In the genomic region with DNA sequence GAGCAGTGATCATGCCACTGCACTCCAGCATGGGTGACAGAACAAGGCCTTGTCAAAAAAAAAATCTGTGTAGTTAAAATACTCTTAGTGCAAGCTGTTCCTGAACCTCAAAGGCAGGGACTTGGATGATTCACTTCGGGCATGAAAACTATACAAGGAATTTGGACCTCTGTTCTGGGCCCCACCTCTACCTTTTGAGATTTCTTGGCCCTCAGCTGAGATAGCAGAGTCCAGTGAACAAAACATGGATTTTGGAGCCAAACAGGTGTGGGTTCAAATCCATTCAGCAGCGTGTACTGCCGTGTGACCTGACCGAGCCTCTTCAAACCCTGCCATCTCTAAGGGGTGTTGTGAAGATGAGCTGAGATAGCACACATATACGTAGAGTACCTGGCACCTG, we compare ENCODE assay signal across 17 cellular contexts. TPM values are rescaled to one million over a fixed set of nuclear protein-coding genes. Genes with fewer than 3 reads are reported as not detected.
A peak's percentile ranks its signal among the peaks of the same experiment; 100 is the strongest.
DNase-seq lines count a peak whose midpoint lies in the region; ATAC-seq, FAIRE-seq and TF ChIP-seq lines count a peak whose summit lies in the region.
"Had no signal": no experiment of that assay in that cellular context is flagged by ENCODE, and none has a peak within 500 bp of the region (broad histone marks: within the 10 kb centered on the region; RNA-seq: fewer than 3 reads in every experiment).

No MANE protein-coding gene starts in this region.

- H3K36me3 ChIP-seq in HepG2 (replicated peaks in 1 of 2; ENCODE audit: control insufficient read depth in 1 of 2, insufficient read depth in 2 of 2, low read length in 2 of 2) (no peaks in the 10 kb centered on the region), right lobe of liver (no peaks in the 10 kb centered on the region), mucosa of descending colon (ENCODE audit: low read depth) (no peaks in the 10 kb centered on the region), small intestine (ENCODE audit: control insufficient read depth in 2 of 2, insufficient read depth in 2 of 2, low read length in 2 of 2) (peaks cover 0 to 3% of the 10 kb centered on the region in 2 donors), tibial nerve (no peaks in the 10 kb centered on the region)
- H3K36me3 ChIP-seq: BLaER1 had no signal

- no peak for TF ChIP-seq CTCF in HepG2 (CRISPR knock-in tag; IDR thresholded peaks at IDR 0.05)
- TF ChIP-seq CTCF in right lobe of liver (IDR thresholded peaks at IDR 0.05), result no peak
- TF ChIP-seq CTCF in mucosa of descending colon (IDR thresholded peaks at IDR 0.05), result no peak
- TF ChIP-seq CTCF in tibial nerve (IDR thresholded peaks at IDR 0.05), result no peak

- H3K9ac ChIP-seq in HepG2 (ENCODE audit: insufficient read depth, low read depth, low read length), result no peak overlapping the region
- H3K9ac ChIP-seq: BLaER1 had no signal

- no peaks in the 10 kb centered on the region for H3K9me3 ChIP-seq in HepG2 (ENCODE audit: low read length)
- H3K9me3 ChIP-seq in right lobe of liver, result no peaks in the 10 kb centered on the region
- no peaks in the 10 kb centered on the region for H3K9me3 ChIP-seq in mucosa of descending colon
- H3K9me3 ChIP-seq in small intestine (ENCODE audit: control insufficient read depth, low read depth), result no peaks in the 10 kb centered on the region
- H3K9me3 ChIP-seq in tibial nerve, result no peaks in the 10 kb centered on the region
- H3K9me3 ChIP-seq: BLaER1 had no signal

- TF ChIP-seq EP300 in HepG2 (IDR thresholded peaks at IDR 0.05; ENCODE audit: low read depth in 2 of 2, low read length in 2 of 2) (no peak), HepG2 (CRISPR knock-in tag; IDR thresholded peaks at IDR 0.05; ENCODE audit: borderline replicate concordance) (no peak), tibial nerve (IDR thresholded peaks at IDR 0.05) (no peak)

- no peaks in the 10 kb centered on the region for H3K79me2 ChIP-seq in HepG2 (ENCODE audit: insufficient read depth, low read length)

- in situ Hi-C loops in HepG2 (cut with HindIII; ENCODE audit: extremely low pct_ligation_motif_present, low pct_unique_long_range_greater_than_20kb), result no loop called here

- no peak for TF ChIP-seq POLR2A in HepG2 (IDR thresholded peaks at IDR 0.05; ENCODE audit: insufficient read depth in 1 of 2, low read depth in 2 of 2, low read length in 2 of 2)
- no peak for TF ChIP-seq POLR2A in right lobe of liver (IDR thresholded peaks at IDR 0.05)
- TF ChIP-seq POLR2A in tibial nerve (IDR thresholded peaks at IDR 0.05), result no peak

- no TSS peak for BruUV-seq in HepG2 (replicated peaks; lab: Mats Ljungman, UMichigan)

- ATAC-seq in HepG2, result no peak
- ATAC-seq in right lobe of liver, result no peak
- peak; percentile 11 for ATAC-seq in mucosa of descending colon

- CTCF ChIA-PET in HepG2 (lab: Yijun Ruan, JAX; ENCODE audit: low intra/inter-chr PET ratio, low total read pairs), result no interaction called here

- FAIRE-seq in HepG2 (lab: Jason Lieb, UNC) (no peak), small intestine (lab: Jason Lieb, UNC) (no peak)
- FAIRE-seq: GM18507 had no signal

- H3K27ac ChIP-seq in HepG2 (ENCODE audit: extremely low read length, insufficient read depth, low read length) (no peak overlapping the region), right lobe of liver (no peak overlapping the region), small intestine (ENCODE audit: low read depth in 1 of 2, low read length in 1 of 2) (peak overlapping the region; percentile 91 to 96), tibial nerve (no peak overlapping the region)
- H3K27ac ChIP-seq: BLaER1 had no signal

- intact Hi-C loops in HepG2 (cut with micrococcal nuclease; ENCODE audit: unreplicated experiment) (no loop called here), right lobe of liver (cut with DNase I) (no loop called here), mucosa of descending colon (cut with DNase I, micrococcal nuclease) (no loop called here)

- DNase-seq in HepG2 (ENCODE audit: low spot score), result no peak
- DNase-seq in right lobe of liver, result no peak
- DNase-seq in mucosa of descending colon, result no peak
- DNase-seq in small intestine, result peak; percentile 97
- no peak for DNase-seq in tibial nerve (ENCODE audit: low spot score in 2 of 2)
- DNase-seq in NOMO-1 treated with DMSO at 0.1 percent for 48 hours (lab: John Stamatoyannopoulos, UW; ENCODE audit: unreplicated experiment), result no peak
- no peak for DNase-seq in HUDEP-2 (lab: John Stamatoyannopoulos, UW; ENCODE audit: unreplicated experiment in 76 of 76)
- DNase-seq: 8988T; AML-193; CD8-positive, alpha-beta memory T cell; DMS53; GF-D8; GOT3; H9 had no signal

- 0% methylated on average over 5 of the region's 5 CpGs for WGBS in HepG2 (ENCODE audit: low lambda C conversion rate)
- 88% methylated on average over 5 of the region's 5 CpGs for WGBS in right lobe of liver (ENCODE audit: insufficient coverage, low coverage, low lambda C conversion rate, missing lambda C conversion rate)
- 19 to 64% (median 41%) methylated on average over 5 of the region's 5 CpGs for WGBS in small intestine, 3 donors
- WGBS in tibial nerve, 2 donors, result 81 to 92% methylated on average over 5 of the region's 5 CpGs

- POLR2A ChIA-PET in HepG2 (lab: Yijun Ruan, JAX), result no interaction called here

- no peak overlapping the region for H2AFZ ChIP-seq in HepG2 (ENCODE audit: low read length)

- H3K4me1 ChIP-seq in HepG2 (ENCODE audit: insufficient read depth, low read length) (peaks cover 62% of the 10 kb centered on the region), right lobe of liver (no peaks in the 10 kb centered on the region), mucosa of descending colon (ENCODE audit: low read depth) (peaks cover 20% of the 10 kb centered on the region), small intestine (ENCODE audit: control insufficient read depth in 2 of 2, insufficient read depth in 1 of 2, low read depth in 1 of 2, low read length in 1 of 2) (peaks cover 3 to 7% of the 10 kb centered on the region in 2 donors), tibial nerve (no peaks in the 10 kb centered on the region)

- H3K27me3 ChIP-seq in HepG2 (ENCODE audit: control insufficient read depth in 1 of 2, insufficient read depth in 2 of 2, low read length in 2 of 2) (peaks cover 0 to 3% of the 10 kb centered on the region in 2 experiments; a peak in 3 of 5 replicates), right lobe of liver (no peaks in the 10 kb centered on the region), small intestine (ENCODE audit: control insufficient read depth in 2 of 2, insufficient read depth in 2 of 2, low read length in 2 of 2) (no peaks in the 10 kb centered on the region), tibial nerve (no peaks in the 10 kb centered on the region)
- H3K27me3 ChIP-seq: BLaER1 had no signal

- H3K4me3 ChIP-seq in HepG2 (replicated peaks in 1 of 3; ENCODE audit: insufficient read depth in 1 of 3, low read depth in 2 of 3, low read length in 3 of 3) (no peak overlapping the region), right lobe of liver (no peak overlapping the region), mucosa of descending colon (no peak overlapping the region), small intestine (ENCODE audit: low read depth in 1 of 2, low read length in 2 of 2) (peak overlapping the region in 1 of 2 donors; percentile 4), tibial nerve (no peak overlapping the region)
- H3K4me3 ChIP-seq: BLaER1 had no signal

- H3K4me2 ChIP-seq in HepG2 (ENCODE audit: low read depth, low read length), result peak overlapping the region; percentile 21; the same call in 1 of the 2 replicates
- H3K4me2 ChIP-seq: BLaER1 had no signal

- no peak for TF ChIP-seq RAD21 in HepG2 (CRISPR knock-in tag; IDR thresholded peaks at IDR 0.05)

- H4K20me1 ChIP-seq in HepG2 (ENCODE audit: insufficient read depth, low read length), result no peaks in the 10 kb centered on the region
- H4K20me1 ChIP-seq: BLaER1 had no signal

RNA-seq across cellular contexts. Expression of gene SLC13A2, which starts 6.8 kb away (rescaled TPM):
- total RNA-seq in HepG2 (2016; rRNA removed; fragmentation: Illumina TruSeq; extraction: Trizol) (not detected in 2 replicates), right lobe of liver (under 1 TPM; 0.09 to 0.49 (median 0.24) TPM), mucosa of descending colon (10 to 100 TPM; 14.9 to 87.0 (median 17.1) TPM), tibial nerve (not detected)
- not detected in 2 replicates for total RNA-seq in HepG2 (2016; cell fraction: cytosol; rRNA removed; fragmentation: Illumina TruSeq; extraction: Trizol; ENCODE audit: low read depth)
- total RNA-seq in HepG2 (2016; cell fraction: insoluble cytoplasmic fraction; rRNA removed; fragmentation: Illumina TruSeq; extraction: Trizol), result not detected in 2 replicates
- not detected in 2 replicates for total RNA-seq in HepG2 (2016; cell fraction: membrane; rRNA removed; fragmentation: Illumina TruSeq; extraction: Trizol)
- not detected in 2 replicates for total RNA-seq in HepG2 (2016; cell fraction: nucleus; rRNA removed; fragmentation: Illumina TruSeq; extraction: Trizol)
- polyA plus RNA-seq in HepG2 (2011; rRNA removed) (0.07 TPM in 1 of 2 replicates, not detected in the other), small intestine (100 to 1,000 TPM; 148 to 320 (median 274) TPM)
- not detected in 2 replicates for polyA plus RNA-seq in HepG2 (2011; cell fraction: cytosol; rRNA removed)
- not detected in 2 replicates for polyA plus RNA-seq in HepG2 (2011; cell fraction: nucleus; rRNA removed)
- polyA plus RNA-seq in HepG2 (2012), result not detected in 2 replicates
- polyA plus RNA-seq in HepG2 (2016; cell fraction: cytosol; fragmentation: Illumina TruSeq; extraction: Trizol; ENCODE audit: low read depth), result not detected in 2 replicates
- not detected in 2 replicates for polyA plus RNA-seq in HepG2 (2016; cell fraction: insoluble cytoplasmic fraction; fragmentation: Illumina TruSeq; extraction: Trizol; ENCODE audit: low read depth)
- not detected in 2 replicates for polyA plus RNA-seq in HepG2 (2016; cell fraction: membrane; fragmentation: Illumina TruSeq; extraction: Trizol; ENCODE audit: low read depth)
- polyA plus RNA-seq in HepG2 (2016; cell fraction: nucleus; fragmentation: Illumina TruSeq; extraction: Trizol; ENCODE audit: insufficient read depth, low read depth), result not detected in 2 replicates
- polyA minus RNA-seq in HepG2 (2011; rRNA and poly(A)+ RNA removed; ENCODE audit: low replicate concordance), result not detected in 2 replicates
- polyA minus RNA-seq in HepG2 (2011; cell fraction: cytosol; rRNA and poly(A)+ RNA removed), result not detected in 2 replicates
- not detected in 2 replicates for polyA minus RNA-seq in HepG2 (2011; cell fraction: nucleus; rRNA and poly(A)+ RNA removed)
- total RNA-seq: CD8-positive, alpha-beta memory T cell; H9; HT1080 had no signal
- polyA plus RNA-seq: CD8-positive, alpha-beta memory T cell had no signal

RNA-seq across cellular contexts. Expression of gene FOXN1, which starts 25.9 kb away (rescaled TPM):
- total RNA-seq in HepG2 (2016; rRNA removed; fragmentation: Illumina TruSeq; extraction: Trizol) (not detected in 2 replicates), right lobe of liver (not detected), mucosa of descending colon (under 1 TPM in 2 of 3 donors, not detected in 1; 0.46 to 0.69 TPM), tibial nerve (not detected)
- not detected in 2 replicates for total RNA-seq in HepG2 (2016; cell fraction: cytosol; rRNA removed; fragmentation: Illumina TruSeq; extraction: Trizol; ENCODE audit: low read depth)
- not detected in 2 replicates for total RNA-seq in HepG2 (2016; cell fraction: insoluble cytoplasmic fraction; rRNA removed; fragmentation: Illumina TruSeq; extraction: Trizol)
- total RNA-seq in HepG2 (2016; cell fraction: membrane; rRNA removed; fragmentation: Illumina TruSeq; extraction: Trizol), result not detected in 2 replicates
- not detected in 2 replicates for total RNA-seq in HepG2 (2016; cell fraction: nucleus; rRNA removed; fragmentation: Illumina TruSeq; extraction: Trizol)
- polyA plus RNA-seq in HepG2 (2011; rRNA removed) (0.01 TPM in 1 of 2 replicates, not detected in the other), small intestine (not detected)
- not detected in 2 replicates for polyA plus RNA-seq in HepG2 (2011; cell fraction: cytosol; rRNA removed)
- polyA plus RNA-seq in HepG2 (2011; cell fraction: nucleus; rRNA removed), result 0.10 TPM in 1 of 2 replicates, not detected in the other
- 0.07 TPM in 1 of 2 replicates, not detected in the other for polyA plus RNA-seq in HepG2 (2012)
- not detected in 2 replicates for polyA plus RNA-seq in HepG2 (2016; cell fraction: cytosol; fragmentation: Illumina TruSeq; extraction: Trizol; ENCODE audit: low read depth)
- polyA plus RNA-seq in HepG2 (2016; cell fraction: insoluble cytoplasmic fraction; fragmentation: Illumina TruSeq; extraction: Trizol; ENCODE audit: low read depth), result not detected in 2 replicates
- polyA plus RNA-seq in HepG2 (2016; cell fraction: membrane; fragmentation: Illumina TruSeq; extraction: Trizol; ENCODE audit: low read depth), result not detected in 2 replicates
- not detected in 2 replicates for polyA plus RNA-seq in HepG2 (2016; cell fraction: nucleus; fragmentation: Illumina TruSeq; extraction: Trizol; ENCODE audit: insufficient read depth, low read depth)
- 0.30 TPM in 1 of 2 replicates, not detected in the other for polyA minus RNA-seq in HepG2 (2011; rRNA and poly(A)+ RNA removed; ENCODE audit: low replicate concordance)
- polyA minus RNA-seq in HepG2 (2011; cell fraction: cytosol; rRNA and poly(A)+ RNA removed), result not detected in 2 replicates
- polyA minus RNA-seq in HepG2 (2011; cell fraction: nucleus; rRNA and poly(A)+ RNA removed), result not detected in 2 replicates
- total RNA-seq: CD8-positive, alpha-beta memory T cell; H9; HT1080 had no signal
- polyA plus RNA-seq: CD8-positive, alpha-beta memory T cell had no signal

Comparison
In these comparisons a context has a peak if more than half of its experiments do, and no peak if none do; other contexts are left out.
1. H3K27ac ChIP-seq: peak in small intestine (2 of 2); none in HepG2 (single experiment), right lobe of liver (0 of 3) and tibial nerve (0 of 4).
2. RNA of gene SLC13A2, which starts 6.8 kb away (total RNA-seq): 14.9 to 87.0 TPM in mucosa of descending colon; 0.09 to 0.49 TPM in right lobe of liver, not detected in HepG2 and not detected in tibial nerve; every median in the first group is over 10 times any median in the second.